ENCODE assay signal across 9 cellular contexts in genomic region chr11:128886401-128887119, GRCh38. TPM values are rescaled to one million over a fixed set of nuclear protein-coding genes. Genes with fewer than 3 reads are reported as not detected.
DNase-seq lines count a peak whose midpoint lies in the region; ATAC-seq and TF ChIP-seq lines count a peak whose summit lies in the region.
"Had no signal": no experiment of that assay in that cellular context is flagged by ENCODE, and none has a peak within 500 bp of the region (broad histone marks: within the 10 kb centered on the region; RNA-seq: fewer than 3 reads in every experiment).

No MANE protein-coding gene starts in this region.

- intact Hi-C loops in activated CD8-positive, alpha-beta T cell treated with anti-CD3 and anti-CD28 coated beads for 36 hours (cut with micrococcal nuclease): loop anchor here (1.0 kb wide), 1 partner anchor 70 kb away; no protein-coding TSS in a partner anchor
- intact Hi-C loops in mucosa of descending colon (cut with DNase I, micrococcal nuclease): loop anchor here in 1 of 2 donors (5.0 kb wide), 1 partner anchor 66 kb away; no protein-coding TSS in a partner anchor

- peaks cover 57% of the 10 kb centered on the region for H3K27me3 Mint-ChIP-seq in activated CD8-positive, alpha-beta T cell treated with anti-CD3 and anti-CD28 coated beads for 36 hours

- DNase-seq in LoVo (ENCODE audit: low spot score) (peak; percentile 16), mucosa of descending colon (peak in 1 of 3 donors; percentile 40), COLO829 (ENCODE audit: low spot score) (no peak), kidney glomerular epithelial cell (lab: John Stamatoyannopoulos, UW) (no peak), G401 (ENCODE audit: low spot score) (no peak)
- DNase-seq in activated CD8-positive, alpha-beta T cell treated with anti-CD3 and anti-CD28 coated beads for 36 hours: peak; percentile 37
- DNase-seq: stimulated activated naive CD4-positive, alpha-beta T cell had no signal

- no peak overlapping the region for H3K4me3 Mint-ChIP-seq in activated CD8-positive, alpha-beta T cell treated with anti-CD3 and anti-CD28 coated beads for 36 hours

- H3K4me1 Mint-ChIP-seq in activated CD8-positive, alpha-beta T cell treated with anti-CD3 and anti-CD28 coated beads for 36 hours (ENCODE audit: low read depth): peaks cover 6% of the 10 kb centered on the region

- CTCF ChIA-PET in activated CD8-positive, alpha-beta T cell treated with anti-CD3 and anti-CD28 coated beads for 36 hours (lab: Charles Lee): interaction anchor here (0.6 to 6.3 kb wide), 11 partner anchors 12 to 258 kb away, joined by 3 to 283 read pairs (median 15); no protein-coding TSS in a partner anchor

- no peak overlapping the region for H3K27ac Mint-ChIP-seq in activated CD8-positive, alpha-beta T cell treated with anti-CD3 and anti-CD28 coated beads for 36 hours

- no peaks in the 10 kb centered on the region for H3K36me3 Mint-ChIP-seq in activated CD8-positive, alpha-beta T cell treated with anti-CD3 and anti-CD28 coated beads for 36 hours (ENCODE audit: low read depth)

- peaks cover 7% of the 10 kb centered on the region for H3K4me1 ChIP-seq in mucosa of descending colon (ENCODE audit: low read depth)

- no peaks in the 10 kb centered on the region for H3K36me3 ChIP-seq in mucosa of descending colon (ENCODE audit: low read depth)

- no peak overlapping the region for H3K4me3 ChIP-seq in mucosa of descending colon

- no peaks in the 10 kb centered on the region for H3K9me3 Mint-ChIP-seq in activated CD8-positive, alpha-beta T cell treated with anti-CD3 and anti-CD28 coated beads for 36 hours

- in situ Hi-C loops in G401 (cut with HindIII; ENCODE audit: low sequenced_read_pairs): no loop called here

- peak; percentile 50 for ATAC-seq in activated CD8-positive, alpha-beta T cell treated with anti-CD3 and anti-CD28 coated beads for 36 hours
- ATAC-seq in mucosa of descending colon (peak; percentile 63), GM18858 (IDR thresholded peaks at IDR 0.05; ENCODE audit: unreplicated experiment) (no peak)

- no peaks in the 10 kb centered on the region for H3K9me3 ChIP-seq in mucosa of descending colon

- TF ChIP-seq CTCF in GM12872 (IDR thresholded peaks at IDR 0.05; ENCODE audit: insufficient read depth, low read depth, low read length): peak; percentile 31; the same call in 1 of the 3 replicates
- TF ChIP-seq CTCF in activated CD8-positive, alpha-beta T cell treated with anti-CD3 and anti-CD28 coated beads for 36 hours (IDR thresholded peaks at IDR 0.05): no peak
- no peak for TF ChIP-seq CTCF in mucosa of descending colon (IDR thresholded peaks at IDR 0.05)

- POLR2A ChIA-PET in activated CD8-positive, alpha-beta T cell treated with anti-CD3 and anti-CD28 coated beads for 36 hours (lab: Charles Lee): interaction anchor here (0.6 kb wide), 2 partner anchors 71 to 656 kb away, joined by 3 read pairs; no protein-coding TSS in a partner anchor

RNA-seq across cellular contexts. Expression of gene KCNJ5, which starts 4.6 kb away (rescaled TPM):
- not detected for total RNA-seq in activated CD8-positive, alpha-beta T cell treated with anti-CD3 and anti-CD28 coated beads for 36 hours
- 1 to 10 TPM in 1 of 3 donors, under 1 TPM in 2; 0.14 to 3.9 (median 0.48) TPM for total RNA-seq in mucosa of descending colon
- total RNA-seq in G401 (2014; rRNA removed; shearing (Covaris generic)): not detected in 2 replicates

RNA-seq across cellular contexts. Expression of gene KCNJ1, which starts 19.5 kb away (rescaled TPM):
- not detected for total RNA-seq in activated CD8-positive, alpha-beta T cell treated with anti-CD3 and anti-CD28 coated beads for 36 hours
- total RNA-seq in mucosa of descending colon: not detected
- total RNA-seq in G401 (2014; rRNA removed; shearing (Covaris generic)): not detected in 2 replicates

RNA-seq across cellular contexts. Expression of gene TP53AIP1, which starts 56.1 kb away (rescaled TPM):
- not detected for total RNA-seq in activated CD8-positive, alpha-beta T cell treated with anti-CD3 and anti-CD28 coated beads for 36 hours
- total RNA-seq in mucosa of descending colon: under 1 TPM; 0.25 to 0.55 (median 0.36) TPM
- not detected in 2 replicates for total RNA-seq in G401 (2014; rRNA removed; shearing (Covaris generic))

Comparison
In these comparisons a context has a peak if more than half of its experiments do, and no peak if none do; other contexts are left out.
1. DNase-seq: peak in LoVo (single experiment) and activated CD8-positive, alpha-beta T cell treated with anti-CD3 and anti-CD28 coated beads for 36 hours (single experiment); none in COLO829 (single experiment), kidney glomerular epithelial cell (single experiment) and G401 (single experiment).